ENCODE assay signal across 1 cellular context in the genomic region with DNA sequence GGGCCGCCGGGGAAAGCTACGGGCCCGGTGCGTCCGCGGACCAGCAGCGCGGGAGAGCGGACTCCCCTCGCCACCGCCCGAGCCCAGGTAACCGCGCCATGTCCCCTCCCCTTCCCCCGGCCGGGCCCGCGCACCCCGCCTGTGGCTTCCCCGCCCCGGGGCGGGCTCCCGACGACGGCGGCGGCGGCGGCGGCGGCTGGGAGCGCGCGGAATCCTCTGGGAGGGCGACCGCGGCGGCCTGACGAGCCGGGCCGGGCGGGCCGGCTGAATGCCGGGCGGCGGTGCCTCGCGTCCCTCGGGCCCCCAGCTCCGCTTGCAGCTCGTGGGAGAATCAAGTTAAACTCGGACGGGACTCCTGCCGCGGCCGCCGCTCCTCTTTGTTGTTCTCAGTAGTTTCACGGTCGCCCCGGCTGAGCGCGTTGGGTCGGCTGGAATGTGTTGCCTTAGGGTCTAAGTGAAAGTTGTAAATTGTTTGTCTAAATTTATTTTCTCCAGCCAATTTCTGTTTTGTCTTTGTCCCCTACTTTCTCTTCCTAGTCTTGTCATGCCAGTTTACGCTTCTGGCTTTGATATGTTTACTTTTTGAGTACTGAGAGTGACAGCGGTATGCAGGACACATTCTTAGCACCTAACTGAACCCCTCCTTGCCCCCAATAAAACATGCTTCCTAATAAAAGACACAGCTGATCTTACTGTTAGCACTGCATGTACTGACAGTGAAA.
TF ChIP-seq lines count a peak whose summit lies in the region.

No MANE protein-coding gene starts in this region.

TF ChIP-seq in H1, 55 proteins besides CTCF, POLR2A, EP300 and RAD21:
- TF ChIP-seq RBBP5 (IDR thresholded peaks at IDR 0.05; ENCODE audit: borderline replicate concordance, low read depth, low read length), result 0 out of 2 replicates have a peak, but pooled peaks have one; percentile 33
- TF ChIP-seq SUZ12 (IDR thresholded peaks at IDR 0.05; ENCODE audit: low read length), result no peak
- TF ChIP-seq SIN3A (conservative IDR thresholded peaks at IDR 0.05 in 1 of 2, IDR thresholded peaks at IDR 0.05 in 1 of 2; ENCODE audit: low read depth in 1 of 2, low read length in 2 of 2), result peak; percentile 62 to 66; a peak in 2 of 4 replicates
- TF ChIP-seq NRF1 (IDR thresholded peaks at IDR 0.05; ENCODE audit: low read depth, low read length), result no peak
- TF ChIP-seq SAP30 (IDR thresholded peaks at IDR 0.05; ENCODE audit: insufficient read depth, insufficient replicate concordance, low read length), result peak; percentile 85
- no peak for TF ChIP-seq SRF (IDR thresholded peaks at IDR 0.05; ENCODE audit: low read depth, low read length)
- no peak for TF ChIP-seq RNF2 (IDR thresholded peaks at IDR 0.05; ENCODE audit: borderline replicate concordance, low read depth, low read length, missing control alignments, poor library complexity, severe bottlenecking)
- TF ChIP-seq USF2 (IDR thresholded peaks at IDR 0.05; ENCODE audit: low read length), result no peak
- TF ChIP-seq TEAD4 (IDR thresholded peaks at IDR 0.05; ENCODE audit: low read depth, low read length), result peak; percentile 23; the same call in 1 of the 2 replicates
- TF ChIP-seq HDAC6 (IDR thresholded peaks at IDR 0.05; ENCODE audit: low read depth, low read length), result no peak
- TF ChIP-seq KDM4A (IDR thresholded peaks at IDR 0.05; ENCODE audit: low read depth, low read length, severe bottlenecking), result peak; percentile 11
- 0 out of 2 replicates have a peak, but pooled peaks have one; percentile 30 for TF ChIP-seq PHF8 (conservative IDR thresholded peaks at IDR 0.05; ENCODE audit: low read depth, low read length)
- TF ChIP-seq ASH2L (IDR thresholded peaks at IDR 0.05; ENCODE audit: low read length), result no peak
- TF ChIP-seq JUND (IDR thresholded peaks at IDR 0.05; ENCODE audit: low read length), result no peak
- TF ChIP-seq, protein P1, sequence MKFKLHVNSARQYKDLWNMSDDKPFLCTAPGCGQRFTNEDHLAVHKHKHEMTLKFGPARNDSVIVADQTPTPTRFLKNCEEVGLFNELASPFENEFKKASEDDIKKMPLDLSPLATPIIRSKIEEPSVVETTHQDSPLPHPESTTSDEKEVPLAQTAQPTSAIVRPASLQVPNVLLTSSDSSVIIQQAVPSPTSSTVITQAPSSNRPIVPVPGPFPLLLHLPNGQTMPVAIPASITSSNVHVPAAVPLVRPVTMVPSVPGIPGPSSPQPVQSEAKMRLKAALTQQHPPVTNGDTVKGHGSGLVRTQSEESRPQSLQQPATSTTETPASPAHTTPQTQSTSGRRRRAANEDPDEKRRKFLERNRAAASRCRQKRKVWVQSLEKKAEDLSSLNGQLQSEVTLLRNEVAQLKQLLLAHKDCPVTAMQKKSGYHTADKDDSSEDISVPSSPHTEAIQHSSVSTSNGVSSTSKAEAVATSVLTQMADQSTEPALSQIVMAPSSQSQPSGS (IDR thresholded peaks at IDR 0.05; ENCODE audit: low read length), result no peak
- no peak for TF ChIP-seq TAF1 (IDR thresholded peaks at IDR 0.05; ENCODE audit: low read depth, low read length)
